ENCODE assay signal across 7 cellular contexts in the genomic region with DNA sequence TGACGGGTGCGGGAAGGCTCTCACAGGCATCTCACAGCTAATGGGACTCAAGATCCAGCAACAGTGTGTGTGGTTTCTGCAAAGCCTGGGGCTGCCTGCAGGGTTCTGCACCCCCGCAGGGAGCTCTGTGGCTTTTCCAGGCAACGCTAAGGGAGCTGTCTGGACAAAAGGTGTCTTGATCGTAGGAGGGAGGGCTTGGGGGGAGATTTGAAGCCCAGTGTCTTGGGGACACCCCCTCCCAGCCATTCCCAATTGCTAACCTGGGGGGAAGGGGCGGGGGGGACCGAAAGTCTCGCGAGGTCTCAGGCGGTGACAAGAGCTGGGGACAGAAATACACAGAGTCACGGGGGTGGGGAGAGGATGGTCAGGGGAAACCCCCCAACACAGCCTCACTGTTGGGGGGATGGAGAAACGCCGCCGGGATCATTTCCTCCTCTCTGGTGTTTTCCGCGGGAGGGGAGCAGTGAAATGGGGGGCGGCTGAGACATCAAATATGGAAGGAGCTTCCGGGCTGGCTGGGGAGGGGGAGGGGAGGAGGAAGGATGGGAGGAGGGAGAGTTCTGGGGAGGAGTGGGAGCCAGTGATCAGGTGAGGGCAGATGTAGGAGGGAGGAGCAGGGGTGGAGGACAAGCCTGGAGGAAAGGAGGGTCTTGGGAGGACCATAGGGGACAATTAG. TPM values are rescaled to one million over a fixed set of nuclear protein-coding genes. Genes with fewer than 3 reads are reported as not detected.
DNase-seq lines count a peak whose midpoint lies in the region; ATAC-seq, FAIRE-seq and TF ChIP-seq lines count a peak whose summit lies in the region.

No MANE protein-coding gene starts in this region.

- no peak for TF ChIP-seq EP300 in neural cell (conservative IDR thresholded peaks at IDR 0.05; ENCODE audit: poor library complexity, severe bottlenecking)

- no peaks in the 10 kb centered on the region for H3K9me3 ChIP-seq in neural cell (ENCODE audit: low read length)

- peak overlapping the region; percentile 52 for H2AFZ ChIP-seq in neural cell (ENCODE audit: low read depth, low read length)

- H3K4me3 ChIP-seq in GM12865 (ENCODE audit: low read depth, low read length) (peak overlapping the region; percentile 30), neural cell (ENCODE audit: low read length) (peak overlapping the region; percentile 82)

- no peaks in the 10 kb centered on the region for H3K9me2 ChIP-seq in neural cell (ENCODE audit: insufficient read depth, low read length)

- peak; percentile 30 for TF ChIP-seq RAD21 in neural cell (conservative IDR thresholded peaks at IDR 0.05)

- peak; percentile 73 to 76 for ATAC-seq in activated T-cell treated with anti-CD3 and anti-CD28 coated beads, Interleukin-2, amount 50 U/mL, for 72 hours (replicated peaks in 1 of 2)

- no peaks in the 10 kb centered on the region for H4K20me1 ChIP-seq in neural cell (ENCODE audit: insufficient read depth)

- H3K9ac ChIP-seq in neural cell (ENCODE audit: low read length): peak overlapping the region; percentile 87

- no peaks in the 10 kb centered on the region for H3K9me3 Mint-ChIP-seq in activated T-cell treated with anti-CD3 and anti-CD28 coated beads, Interleukin-2, amount 50 U/mL, for 72 hours

- peaks cover 31% of the 10 kb centered on the region for H3K27me3 ChIP-seq in neural cell (ENCODE audit: insufficient read depth, low read depth, low read length)

- peaks cover 2% of the 10 kb centered on the region in 2 donors for H3K36me3 Mint-ChIP-seq in activated T-cell treated with anti-CD3 and anti-CD28 coated beads, Interleukin-2, amount 50 U/mL, for 72 hours (ENCODE audit: insufficient read depth in 2 of 2)

- FAIRE-seq in GM19239 (lab: Jason Lieb, UNC): no peak

- peaks cover 64% of the 10 kb centered on the region for H3K27me3 Mint-ChIP-seq in activated T-cell treated with anti-CD3 and anti-CD28 coated beads, Interleukin-2, amount 50 U/mL, for 72 hours (ENCODE audit: low read depth)

- H3K4me1 Mint-ChIP-seq in activated T-cell treated with anti-CD3 and anti-CD28 coated beads, Interleukin-2, amount 50 U/mL, for 72 hours (ENCODE audit: low read depth): peaks cover 22% of the 10 kb centered on the region

- H3K4me3 Mint-ChIP-seq in activated T-cell treated with anti-CD3 and anti-CD28 coated beads, Interleukin-2, amount 50 U/mL, for 72 hours: peak overlapping the region; percentile 77 to 82

- peak; percentile 58 for DNase-seq in GM12865 (ENCODE audit: low read depth)
- peak; percentile 62 for DNase-seq in NAMALWA (ENCODE audit: low spot score)
- DNase-seq in activated T-cell treated with anti-CD3 and anti-CD28 coated beads, Interleukin-2, amount 50 U/mL, for 72 hours: peak; percentile 31 to 44
- DNase-seq in NCI-H187 treated with DMSO at 0.1 percent for 48 hours (lab: John Stamatoyannopoulos, UW): no peak
- no peak for DNase-seq in NK-92 treated with Interleukin-12 subunit alpha and Interleukin-12 subunit beta, amount 100 ng/mL, for 24 hours (lab: John Stamatoyannopoulos, UW)
- DNase-seq in GM19239 (ENCODE audit: insufficient read length, low spot score): no peak

- H3K27ac Mint-ChIP-seq in activated T-cell treated with anti-CD3 and anti-CD28 coated beads, Interleukin-2, amount 50 U/mL, for 72 hours: peak overlapping the region; percentile 48

- H3K36me3 ChIP-seq in neural cell (ENCODE audit: insufficient read depth, low read length): no peaks in the 10 kb centered on the region

- peak overlapping the region; percentile 95 for H3K27ac ChIP-seq in neural cell (ENCODE audit: low read length)

- no peaks in the 10 kb centered on the region for H3F3A ChIP-seq in neural cell (ENCODE audit: insufficient read depth, low read length, poor library complexity, severe bottlenecking)

- TF ChIP-seq CTCF in GM12865 (IDR thresholded peaks at IDR 0.05; ENCODE audit: insufficient read depth, low read depth, low read length, missing control alignments) (peak; percentile 0), neural cell (IDR thresholded peaks at IDR 0.05; ENCODE audit: poor library complexity, severe bottlenecking) (peak; percentile 54)

- peak overlapping the region; percentile 73 for H3K4me2 ChIP-seq in neural cell (ENCODE audit: low read length)

- no peaks in the 10 kb centered on the region for H3K79me2 ChIP-seq in neural cell (replicated peaks; ENCODE audit: insufficient read depth, low read length)

TF ChIP-seq in neural cell, 6 proteins besides CTCF, POLR2A, EP300 and RAD21:
- TF ChIP-seq REST (IDR thresholded peaks at IDR 0.05; ENCODE audit: borderline replicate concordance) (peak; percentile 59), TAF1 (IDR thresholded peaks at IDR 0.05; ENCODE audit: low read depth) (peak; percentile 75), EZH2 (IDR thresholded peaks at IDR 0.05; ENCODE audit: borderline replicate concordance, insufficient read depth, low read length, poor library complexity, severe bottlenecking) (no peak), SMC3 (conservative IDR thresholded peaks at IDR 0.05; ENCODE audit: poor library complexity) (peak; percentile 33), POLR2AphosphoS5 (IDR thresholded peaks at IDR 0.05) (peak; percentile 71), MXI1 (conservative IDR thresholded peaks at IDR 0.05; ENCODE audit: poor library complexity, severe bottlenecking) (peak; percentile 50)

RNA-seq across cellular contexts. Expression of gene KCNC3, which starts 13.3 kb away (rescaled TPM):
- total RNA-seq in activated T-cell treated with anti-CD3 and anti-CD28 coated beads, Interleukin-2, amount 50 U/mL, for 72 hours: 1 to 10 TPM; 5.2 to 8.3 TPM
- 0.97 and 1.1 TPM in 2 replicates for polyA plus RNA-seq in neural cell
- 3.8 and 4.1 TPM in 2 replicates for polyA minus RNA-seq in neural cell

RNA-seq across cellular contexts. Expression of gene NAPSA, which starts 49.5 kb away (rescaled TPM):
- 10 to 100 TPM; 43.2 to 53.3 TPM for total RNA-seq in activated T-cell treated with anti-CD3 and anti-CD28 coated beads, Interleukin-2, amount 50 U/mL, for 72 hours
- 2.2 TPM in 1 of 2 replicates, not detected in the other for polyA plus RNA-seq in neural cell
- polyA minus RNA-seq in neural cell: not detected in 2 replicates

Comparison
In these comparisons a context has a peak if more than half of its experiments do, and no peak if none do; other contexts are left out.
1. DNase-seq: peak in GM12865 (single experiment), NAMALWA (single experiment) and activated T-cell treated with anti-CD3 and anti-CD28 coated beads, Interleukin-2, amount 50 U/mL, for 72 hours (2 of 2); none in NCI-H187 treated with DMSO at 0.1 percent for 48 hours (single experiment), NK-92 treated with Interleukin-12 subunit alpha and Interleukin-12 subunit beta, amount 100 ng/mL, for 24 hours (single experiment) and GM19239 (single experiment).